10 cellular contexts compared by ENCODE assay signal in genomic region chr9:133944746-133945135, GRCh38. TPM values are rescaled to one million over a fixed set of nuclear protein-coding genes. Genes with fewer than 3 reads are reported as not detected.
DNase-seq lines count a peak whose midpoint lies in the region; ATAC-seq and TF ChIP-seq lines count a peak whose summit lies in the region.
"Had no signal": no experiment of that assay in that cellular context is flagged by ENCODE, and none has a peak within 500 bp of the region (broad histone marks: within the 10 kb centered on the region; RNA-seq: fewer than 3 reads in every experiment).

No MANE protein-coding gene starts in this region.

- peak overlapping the region; percentile 95 for H3K27ac ChIP-seq in RWPE1
- H3K27ac ChIP-seq in epithelial cell of prostate: peak overlapping the region; percentile 65

- TF ChIP-seq CTCF in Calu3 (IDR thresholded peaks at IDR 0.05; ENCODE audit: unreplicated experiment) (no peak), RWPE1 (conservative IDR thresholded peaks at IDR 0.05; ENCODE audit: low read depth) (no peak)

- H3K9me3 Mint-ChIP-seq in Calu3 (ENCODE audit: low read depth, unreplicated experiment) (no peaks in the 10 kb centered on the region), naive B cell (no peaks in the 10 kb centered on the region)
- H3K9me3 Mint-ChIP-seq: CD8-positive, alpha-beta T cell had no signal

- H3K4me3 Mint-ChIP-seq in Calu3 (ENCODE audit: low read depth, unreplicated experiment) (no peak overlapping the region), naive B cell (peak overlapping the region; percentile 63 to 91 (median 74))
- H3K4me3 Mint-ChIP-seq: CD8-positive, alpha-beta T cell had no signal

- POLR2A ChIA-PET in RWPE1 (lab: Yijun Ruan, JAX; ENCODE audit: low non-redundant PET): interaction anchor here (0.9 to 1.2 kb wide), 3 partner anchors 17 to 70 kb away, joined by 4 to 5 read pairs (median 4); no protein-coding TSS in a partner anchor

- H3K27me3 Mint-ChIP-seq in Calu3 (ENCODE audit: unreplicated experiment) (no peaks in the 10 kb centered on the region), naive B cell (no peaks in the 10 kb centered on the region)

- H3K36me3 Mint-ChIP-seq in Calu3 (ENCODE audit: insufficient read depth, unreplicated experiment) (peaks cover 6% of the 10 kb centered on the region), naive B cell (peaks cover 0 to 8% of the 10 kb centered on the region in 2 donors)
- H3K36me3 Mint-ChIP-seq: CD8-positive, alpha-beta T cell had no signal

- no TSS peak for BruUV-seq in Calu3 (replicated peaks; lab: Mats Ljungman, UMichigan)

- no peak for ATAC-seq in naive B cell (ENCODE audit: low read depth in 2 of 2)
- ATAC-seq in activated CD4-positive, CD25-positive, alpha-beta regulatory T cell treated with anti-CD3 and anti-CD28 coated beads, Interleukin-2, amount 50 U/mL, for 24 hours: no peak
- ATAC-seq: CD8-positive, alpha-beta T cell had no signal

- H3K4me1 Mint-ChIP-seq in Calu3 (ENCODE audit: low read depth, unreplicated experiment): peaks cover 7% of the 10 kb centered on the region
- peaks cover 57 to 79% (median 75%) of the 10 kb centered on the region in 3 donors for H3K4me1 Mint-ChIP-seq in naive B cell

- intact Hi-C loops in Calu3 (cut with micrococcal nuclease; ENCODE audit: unreplicated experiment): no loop called here

- CTCF ChIA-PET in Calu3 (lab: Charles Lee) (interaction anchor here (0.9 kb wide), 1 partner anchor 9 kb away, joined by 3 read pairs; no protein-coding TSS in a partner anchor), RWPE1 (lab: Yijun Ruan, JAX) (interaction anchor here (0.8 to 1.8 kb wide), 4 partner anchors 18 to 116 kb away, joined by 3 to 10 read pairs (median 3); no protein-coding TSS in a partner anchor)

- no peak overlapping the region for H3K27ac Mint-ChIP-seq in Calu3 (ENCODE audit: unreplicated experiment)
- peak overlapping the region in 5 of 6 donors; percentile 93 to 99 (median 96) for H3K27ac Mint-ChIP-seq in naive B cell
- H3K27ac Mint-ChIP-seq: CD8-positive, alpha-beta T cell had no signal

- DNase-seq in Calu3: peak; percentile 14
- peak; percentile 97 for DNase-seq in RWPE1 (ENCODE audit: low spot score)
- peak; percentile 57 for DNase-seq in epithelial cell of prostate (ENCODE audit: low read depth, low spot score)
- DNase-seq in naive B cell: no peak
- no peak for DNase-seq in activated naive CD4-positive, alpha-beta T cell (lab: John Stamatoyannopoulos, UW)
- DNase-seq in stimulated activated CD4-positive, alpha-beta T cell treated with anti-CD3 and anti-CD28 coated beads, Interleukin-2, amount 100 ng/mL, for 48 hours: no peak
- DNase-seq in stimulated activated CD4-positive, alpha-beta T cell treated with anti-CD3 and anti-CD28 coated beads, Interleukin-12 subunit alpha, Interleukin-12 subunit beta, amount 100 ng/mL, for 4 hours: no peak
- DNase-seq: NCI-H1417 treated with DMSO at 0.1 percent for 48 hours had no signal

RNA-seq across cellular contexts. Expression of gene VAV2, which starts 47.4 kb away (rescaled TPM):
- 29.4 and 30.7 TPM in 2 replicates for total RNA-seq in Calu3 (2022)
- polyA plus RNA-seq in naive B cell (ENCODE audit: low read depth in 6 of 6): 10 to 100 TPM in 5 of 6 donors, 1 to 10 TPM in 1; 5.7 to 33.3 (median 15.2) TPM

Comparison
In these comparisons a context has a peak if more than half of its experiments do, and no peak if none do; other contexts are left out.
1. DNase-seq: peak in Calu3 (single experiment), RWPE1 (single experiment) and epithelial cell of prostate (single experiment); none in naive B cell (single experiment), activated naive CD4-positive, alpha-beta T cell (0 of 4), stimulated activated CD4-positive, alpha-beta T cell treated with anti-CD3 and anti-CD28 coated beads, Interleukin-2, amount 100 ng/mL, for 48 hours (0 of 2) and stimulated activated CD4-positive, alpha-beta T cell treated with anti-CD3 and anti-CD28 coated beads, Interleukin-12 subunit alpha, Interleukin-12 subunit beta, amount 100 ng/mL, for 4 hours (single experiment).